19 cellular contexts compared by ENCODE assay signal in genomic region chrX:112211459-112211858, GRCh38.
DNase-seq lines count a peak whose midpoint lies in the region; ATAC-seq lines count a peak whose summit lies in the region.
"Had no signal": no experiment of that assay in that cellular context is flagged by ENCODE, and none has a peak within 500 bp of the region (broad histone marks: within the 10 kb centered on the region; RNA-seq: fewer than 3 reads in every experiment).

No MANE protein-coding gene starts in this region.

- DNase-seq in AG20443 (ENCODE audit: low spot score) = peak; percentile 54
- peak; percentile 1 for DNase-seq in KBM-7
- DNase-seq in activated T-helper 2 cell treated with anti-CD3 and anti-CD28 coated beads, Interferon-gamma antibody, Interleukin-2, Interleukin-4, amounts not matched to agents 10 μg/mL and 5 μg/mL and 100 μg/mL, durations not matched to agents 14 hours and 24 hours and 36 hours (ENCODE audit: low spot score) = peak; percentile 7
- no peak for DNase-seq in DMS114 treated with DMSO at 0.1 percent for 48 hours (lab: John Stamatoyannopoulos, UW; ENCODE audit: unreplicated experiment)
- DNase-seq: activated effector memory CD4-positive, alpha-beta T cell treated with anti-CD3 and anti-CD28 coated beads, Interleukin-2, amount 50 U/mL, for 16 hours; C1 segment of cervical spinal cord; caudate nucleus; heart right ventricle; left lung; naive thymus-derived CD8-positive, alpha-beta T cell; NCI-H1105; NCI-H524; retina; SJCRH30 had no signal

- ATAC-seq in GM18870 (IDR thresholded peaks at IDR 0.05; ENCODE audit: unreplicated experiment) (peak; percentile 88), GM21576 (IDR thresholded peaks at IDR 0.05; ENCODE audit: unreplicated experiment) (no peak), GM18873 (IDR thresholded peaks at IDR 0.05; ENCODE audit: low FRiP score, unreplicated experiment) (no peak), GM21367 (IDR thresholded peaks at IDR 0.05; ENCODE audit: unreplicated experiment) (no peak)
- ATAC-seq: heart right ventricle; left lung; naive thymus-derived CD8-positive, alpha-beta T cell; WTC11 had no signal

- H3K4me1 Mint-ChIP-seq in activated T-helper 2 cell treated with anti-CD3 and anti-CD28 coated beads, Interferon-gamma antibody, Interleukin-2, Interleukin-4, amounts not matched to agents 10 μg/mL and 5 μg/mL and 100 μg/mL, durations not matched to agents 14 hours and 24 hours and 36 hours (ENCODE audit: low read depth) = peaks cover 4% of the 10 kb centered on the region
- H3K4me1 Mint-ChIP-seq: naive thymus-derived CD8-positive, alpha-beta T cell; WTC11 had no signal

- no peaks in the 10 kb centered on the region for H3K27me3 Mint-ChIP-seq in activated T-helper 2 cell treated with anti-CD3 and anti-CD28 coated beads, Interferon-gamma antibody, Interleukin-2, Interleukin-4, amounts not matched to agents 10 μg/mL and 5 μg/mL and 100 μg/mL, durations not matched to agents 14 hours and 24 hours and 36 hours (ENCODE audit: low read depth)
- H3K27me3 Mint-ChIP-seq: naive thymus-derived CD8-positive, alpha-beta T cell had no signal

- in situ Hi-C loops in KBM-7 (cut with MboI; ENCODE audit: low pct_unique_long_range_greater_than_20kb, low sequenced_read_pairs) = no loop called here

- no peak overlapping the region for H3K4me3 Mint-ChIP-seq in activated T-helper 2 cell treated with anti-CD3 and anti-CD28 coated beads, Interferon-gamma antibody, Interleukin-2, Interleukin-4, amounts not matched to agents 10 μg/mL and 5 μg/mL and 100 μg/mL, durations not matched to agents 14 hours and 24 hours and 36 hours (ENCODE audit: low read depth)
- H3K4me3 Mint-ChIP-seq: naive thymus-derived CD8-positive, alpha-beta T cell; WTC11 had no signal

- no peaks in the 10 kb centered on the region for H3K9me3 Mint-ChIP-seq in activated T-helper 2 cell treated with anti-CD3 and anti-CD28 coated beads, Interferon-gamma antibody, Interleukin-2, Interleukin-4, amounts not matched to agents 10 μg/mL and 5 μg/mL and 100 μg/mL, durations not matched to agents 14 hours and 24 hours and 36 hours

- no peaks in the 10 kb centered on the region for H3K36me3 Mint-ChIP-seq in activated T-helper 2 cell treated with anti-CD3 and anti-CD28 coated beads, Interferon-gamma antibody, Interleukin-2, Interleukin-4, amounts not matched to agents 10 μg/mL and 5 μg/mL and 100 μg/mL, durations not matched to agents 14 hours and 24 hours and 36 hours (ENCODE audit: low read depth)
- H3K36me3 Mint-ChIP-seq: naive thymus-derived CD8-positive, alpha-beta T cell; WTC11 had no signal

- intact Hi-C loops in activated T-helper 2 cell treated with anti-CD3 and anti-CD28 coated beads, Interferon-gamma antibody, Interleukin-2, Interleukin-4, amounts not matched to agents 10 μg/mL and 5 μg/mL and 100 μg/mL, durations not matched to agents 14 hours and 24 hours and 36 hours (cut with micrococcal nuclease) = no loop called here

- no peak overlapping the region for H3K27ac Mint-ChIP-seq in activated T-helper 2 cell treated with anti-CD3 and anti-CD28 coated beads, Interferon-gamma antibody, Interleukin-2, Interleukin-4, amounts not matched to agents 10 μg/mL and 5 μg/mL and 100 μg/mL, durations not matched to agents 14 hours and 24 hours and 36 hours
- H3K27ac Mint-ChIP-seq: naive thymus-derived CD8-positive, alpha-beta T cell; WTC11 had no signal
